ENCODE assay signal across 1 cellular context in genomic region chr10:102713814-102714620, GRCh38.
A peak's percentile ranks its signal among the peaks of the same experiment; 100 is the strongest.
TF ChIP-seq lines count a peak whose summit lies in the region.

Gene ARL3, minus strand, starts transcription at chr10:102714397. Its CDS starts 122 bp downstream, at chr10:102714275.

TF ChIP-seq in HepG2, 621 proteins besides CTCF, POLR2A, EP300 and RAD21 (continued from another document and continues in another):
- peak; percentile 21; the same call in 1 of the 2 replicates for TF ChIP-seq ZBTB43 (CRISPR knock-in tag; conservative IDR thresholded peaks at IDR 0.05)
- TF ChIP-seq CAMTA2 (CRISPR knock-in tag; IDR thresholded peaks at IDR 0.05; ENCODE audit: borderline replicate concordance), result 0 out of 2 replicates have a peak, but pooled peaks have one; percentile 48
- no peak for TF ChIP-seq ATF3 (CRISPR knock-in tag; IDR thresholded peaks at IDR 0.05)
- TF ChIP-seq FIP1L1 (IDR thresholded peaks at IDR 0.05; ENCODE audit: borderline replicate concordance, insufficient read depth, low read depth, low read length), result 0 out of 2 replicates have a peak, but pooled peaks have one; percentile 47
- TF ChIP-seq HDAC6 (IDR thresholded peaks at IDR 0.05; ENCODE audit: low read depth, low read length), result no peak
- peak; percentile 30; the same call in 1 of the 2 replicates for TF ChIP-seq ZBTB7B (CRISPR knock-in tag; IDR thresholded peaks at IDR 0.05)
- peak; percentile 54 for TF ChIP-seq PHF21A (CRISPR knock-in tag; IDR thresholded peaks at IDR 0.05)
- TF ChIP-seq PBX3 (CRISPR knock-in tag; IDR thresholded peaks at IDR 0.05; ENCODE audit: borderline replicate concordance), result no peak
- TF ChIP-seq ZNF235 (CRISPR knock-in tag; IDR thresholded peaks at IDR 0.05; ENCODE audit: borderline replicate concordance), result no peak; the same call in 1 of the 2 replicates
- TF ChIP-seq MYPOP (CRISPR knock-in tag; IDR thresholded peaks at IDR 0.05), result peak; percentile 49; the same call in 1 of the 2 replicates
- TF ChIP-seq HDAC2 (CRISPR knock-in tag; IDR thresholded peaks at IDR 0.05), result 0 out of 2 replicates have a peak, but pooled peaks have one; percentile 10
- peak; percentile 43; the same call in 1 of the 2 replicates for TF ChIP-seq TAF1 (CRISPR knock-in tag; IDR thresholded peaks at IDR 0.05)
- peak in 1 of 2 experiments; percentile 52; a peak in 2 of 4 replicates for TF ChIP-seq ATF4 (CRISPR knock-in tag; IDR thresholded peaks at IDR 0.05)
- 0 out of 2 replicates have a peak, but pooled peaks have one; percentile 62 for TF ChIP-seq LBX2 (CRISPR knock-in tag; IDR thresholded peaks at IDR 0.05; ENCODE audit: borderline replicate concordance)
- no peak for TF ChIP-seq ZNF33A (CRISPR knock-in tag; IDR thresholded peaks at IDR 0.05; ENCODE audit: borderline replicate concordance)
- 0 out of 2 replicates have a peak, but pooled peaks have one; percentile 12 for TF ChIP-seq RXRB (CRISPR knock-in tag; IDR thresholded peaks at IDR 0.05; ENCODE audit: borderline replicate concordance)
- peak; percentile 8; the same call in 1 of the 2 replicates for TF ChIP-seq KMT2A (CRISPR knock-in tag; IDR thresholded peaks at IDR 0.05)
- peak; percentile 71 for TF ChIP-seq ZNF747 (CRISPR knock-in tag; IDR thresholded peaks at IDR 0.05; ENCODE audit: borderline replicate concordance)
- no peak for TF ChIP-seq PAWR (CRISPR knock-in tag; IDR thresholded peaks at IDR 0.05; ENCODE audit: borderline replicate concordance)
- TF ChIP-seq THAP11 (CRISPR knock-in tag; IDR thresholded peaks at IDR 0.05), result peak; percentile 24; the same call in 1 of the 2 replicates
- no peak for TF ChIP-seq TAF15 (IDR thresholded peaks at IDR 0.05; ENCODE audit: low read depth, low read length, poor library complexity, severe bottlenecking)
- TF ChIP-seq GFI1 (CRISPR knock-in tag; IDR thresholded peaks at IDR 0.05; ENCODE audit: borderline replicate concordance), result peak; percentile 6; the same call in 1 of the 2 replicates
- no peak for TF ChIP-seq MYNN (CRISPR knock-in tag; IDR thresholded peaks at IDR 0.05; ENCODE audit: low read depth)
- TF ChIP-seq BORCS8-MEF2B (CRISPR knock-in tag; IDR thresholded peaks at IDR 0.05), result 0 out of 2 replicates have a peak, but pooled peaks have one; percentile 44
- 0 out of 2 replicates have a peak, but pooled peaks have one; percentile 41 for TF ChIP-seq ZNF616 (CRISPR knock-in tag; IDR thresholded peaks at IDR 0.05; ENCODE audit: low read depth)
- peak; percentile 21; the same call in 1 of the 2 replicates for TF ChIP-seq ZNF547 (CRISPR knock-in tag; IDR thresholded peaks at IDR 0.05)
- no peak for TF ChIP-seq ZNF362 (CRISPR knock-in tag; IDR thresholded peaks at IDR 0.05; ENCODE audit: borderline replicate concordance)
- no peak for TF ChIP-seq CEBPZ (IDR thresholded peaks at IDR 0.05; ENCODE audit: low read length)
- no peak for TF ChIP-seq SP1 (IDR thresholded peaks at IDR 0.05)
- peak; percentile 20; the same call in 1 of the 2 replicates for TF ChIP-seq SP1 (CRISPR knock-in tag; IDR thresholded peaks at IDR 0.05)
- 0 out of 2 replicates have a peak, but pooled peaks have one; percentile 28 for TF ChIP-seq ZNF296 (CRISPR knock-in tag; conservative IDR thresholded peaks at IDR 0.05)
- no peak for TF ChIP-seq ZNF562 (CRISPR knock-in tag; IDR thresholded peaks at IDR 0.05; ENCODE audit: borderline replicate concordance)
- no peak for TF ChIP-seq ZNF143 (CRISPR knock-in tag; IDR thresholded peaks at IDR 0.05)
- no peak for TF ChIP-seq ZKSCAN8 (CRISPR knock-in tag; IDR thresholded peaks at IDR 0.05; ENCODE audit: borderline replicate concordance)
- TF ChIP-seq HNF1B (CRISPR knock-in tag; IDR thresholded peaks at IDR 0.05), result peak; percentile 62; the same call in 1 of the 2 replicates
- no peak; the same call in 1 of the 2 replicates for TF ChIP-seq MXD3 (CRISPR knock-in tag; IDR thresholded peaks at IDR 0.05)
- no peak for TF ChIP-seq ZNF224 (CRISPR knock-in tag; IDR thresholded peaks at IDR 0.05)
- TF ChIP-seq NONO (IDR thresholded peaks at IDR 0.05), result no peak
- TF ChIP-seq NONO (CRISPR knock-in tag; conservative IDR thresholded peaks at IDR 0.05), result peak; percentile 58; the same call in 1 of the 2 replicates
- TF ChIP-seq HBP1 (CRISPR knock-in tag; IDR thresholded peaks at IDR 0.05; ENCODE audit: low read depth), result no peak; the same call in 1 of the 2 replicates
- no peak for TF ChIP-seq ZUFSP (CRISPR knock-in tag; IDR thresholded peaks at IDR 0.05; ENCODE audit: borderline replicate concordance)
- no peak for TF ChIP-seq TOPORS (CRISPR knock-in tag; IDR thresholded peaks at IDR 0.05)
- no peak for TF ChIP-seq TRIM22 (IDR thresholded peaks at IDR 0.05)
